Comparison of ENCODE assay signal across 18 cellular contexts in genomic region chr12:47856721-47857575, GRCh38. TPM values are rescaled to one million over a fixed set of nuclear protein-coding genes. Genes with fewer than 3 reads are reported as not detected.
DNase-seq lines count a peak whose midpoint lies in the region; ATAC-seq and TF ChIP-seq lines count a peak whose summit lies in the region.
"Had no signal": no experiment of that assay in that cellular context is flagged by ENCODE, and none has a peak within 500 bp of the region (broad histone marks: within the 10 kb centered on the region; RNA-seq: fewer than 3 reads in every experiment).

No MANE protein-coding gene starts in this region.

- intact Hi-C loops in upper lobe of right lung (cut with DNase I): no loop called here
- intact Hi-C loops in CD8-positive, alpha-beta T cell (cut with DNase I, micrococcal nuclease): no loop called here

- H3K27ac Mint-ChIP-seq in activated T-cell treated with anti-CD3 and anti-CD28 coated beads, Interleukin-2, amount 50 U/mL, for 24 hours: peak overlapping the region; percentile 23
- peak overlapping the region; percentile 28 for H3K27ac Mint-ChIP-seq in activated naive CD8-positive, alpha-beta T cell
- no peak overlapping the region for H3K27ac Mint-ChIP-seq in activated naive CD8-positive, alpha-beta T cell treated with anti-CD3 and anti-CD28 coated beads for 36 hours
- H3K27ac Mint-ChIP-seq in CD8-positive, alpha-beta T cell: no peak overlapping the region

- peak; percentile 23 for DNase-seq in activated T-cell treated with anti-CD3 and anti-CD28 coated beads, Interleukin-2, amount 50 U/mL, for 24 hours
- DNase-seq in activated T-cell treated with anti-CD3 and anti-CD28 coated beads for 4 hours (no peak), mesenteric fat pad (ENCODE audit: low spot score) (peak; percentile 81), upper lobe of right lung (no peak), DMS 273 treated with DMSO at 0.1 percent for 48 hours (lab: John Stamatoyannopoulos, UW) (no peak)
- no peak for DNase-seq in activated naive CD8-positive, alpha-beta T cell treated with anti-CD3 and anti-CD28 coated beads for 36 hours
- no peak for DNase-seq in CD8-positive, alpha-beta T cell
- DNase-seq: KG1; MM.1S; NCI-H2029; NCI-H446 treated with DMSO at 0.1 percent for 48 hours; NCI-H526; NCI-H82; NK-92 treated with Interleukin-12 subunit alpha and Interleukin-12 subunit beta, amount 100 ng/mL, for 24 hours; PC-3; SJCRH30 had no signal

- TF ChIP-seq CTCF in upper lobe of right lung (IDR thresholded peaks at IDR 0.05): no peak
- no peak for TF ChIP-seq CTCF in CD8-positive, alpha-beta T cell (IDR thresholded peaks at IDR 0.05)

- no peaks in the 10 kb centered on the region for H3K9me3 ChIP-seq in upper lobe of right lung
- H3K9me3 ChIP-seq in CD8-positive, alpha-beta T cell (ENCODE audit: low read length): no peaks in the 10 kb centered on the region
- H3K9me3 ChIP-seq: SJCRH30 had no signal

- no peak overlapping the region for H3K4me3 Mint-ChIP-seq in activated T-cell treated with anti-CD3 and anti-CD28 coated beads, Interleukin-2, amount 50 U/mL, for 24 hours
- no peak overlapping the region for H3K4me3 Mint-ChIP-seq in activated naive CD8-positive, alpha-beta T cell
- no peak overlapping the region for H3K4me3 Mint-ChIP-seq in activated naive CD8-positive, alpha-beta T cell treated with anti-CD3 and anti-CD28 coated beads for 36 hours
- H3K4me3 Mint-ChIP-seq in CD8-positive, alpha-beta T cell: no peak overlapping the region

- peak; percentile 25 for ATAC-seq in upper lobe of right lung
- ATAC-seq in CD8-positive, alpha-beta T cell: no peak
- ATAC-seq: PC-3, Right ventricle myocardium inferior had no signal

- no peak overlapping the region for H3K4me3 ChIP-seq in upper lobe of right lung
- H3K4me3 ChIP-seq in CD8-positive, alpha-beta T cell (ENCODE audit: low read depth, low read length): no peak overlapping the region
- H3K4me3 ChIP-seq: SJCRH30 had no signal

- CTCF ChIA-PET in CD8-positive, alpha-beta T cell (lab: Charles Lee): no interaction called here

- peaks cover 17% of the 10 kb centered on the region for H3K36me3 ChIP-seq in upper lobe of right lung
- no peaks in the 10 kb centered on the region for H3K36me3 ChIP-seq in CD8-positive, alpha-beta T cell (ENCODE audit: insufficient read depth, low read length)
- H3K36me3 ChIP-seq: SJCRH30 had no signal

- no peaks in the 10 kb centered on the region for H3K4me1 ChIP-seq in upper lobe of right lung
- H3K4me1 ChIP-seq in CD8-positive, alpha-beta T cell (ENCODE audit: insufficient read depth, low read length): no peaks in the 10 kb centered on the region
- H3K4me1 ChIP-seq: SJCRH30 had no signal

- peaks cover 96% of the 10 kb centered on the region for H3K36me3 Mint-ChIP-seq in activated T-cell treated with anti-CD3 and anti-CD28 coated beads, Interleukin-2, amount 50 U/mL, for 24 hours (ENCODE audit: low read depth)
- peaks cover 2% of the 10 kb centered on the region for H3K36me3 Mint-ChIP-seq in activated naive CD8-positive, alpha-beta T cell
- H3K36me3 Mint-ChIP-seq in activated naive CD8-positive, alpha-beta T cell treated with anti-CD3 and anti-CD28 coated beads for 36 hours: peaks cover 67% of the 10 kb centered on the region
- H3K36me3 Mint-ChIP-seq in CD8-positive, alpha-beta T cell: no peaks in the 10 kb centered on the region

- H3K27me3 ChIP-seq in upper lobe of right lung: no peaks in the 10 kb centered on the region
- H3K27me3 ChIP-seq in CD8-positive, alpha-beta T cell (ENCODE audit: insufficient read depth, low read length): no peaks in the 10 kb centered on the region

- H3K4me1 Mint-ChIP-seq in activated T-cell treated with anti-CD3 and anti-CD28 coated beads, Interleukin-2, amount 50 U/mL, for 24 hours (ENCODE audit: low read depth): peaks cover 43% of the 10 kb centered on the region
- H3K4me1 Mint-ChIP-seq in activated naive CD8-positive, alpha-beta T cell (ENCODE audit: low read depth): peaks cover 19% of the 10 kb centered on the region
- peaks cover 32% of the 10 kb centered on the region for H3K4me1 Mint-ChIP-seq in activated naive CD8-positive, alpha-beta T cell treated with anti-CD3 and anti-CD28 coated beads for 36 hours
- H3K4me1 Mint-ChIP-seq in CD8-positive, alpha-beta T cell (ENCODE audit: low read depth): no peaks in the 10 kb centered on the region

- no peaks in the 10 kb centered on the region for H3K27me3 Mint-ChIP-seq in activated T-cell treated with anti-CD3 and anti-CD28 coated beads, Interleukin-2, amount 50 U/mL, for 24 hours
- no peaks in the 10 kb centered on the region for H3K27me3 Mint-ChIP-seq in activated naive CD8-positive, alpha-beta T cell
- H3K27me3 Mint-ChIP-seq in activated naive CD8-positive, alpha-beta T cell treated with anti-CD3 and anti-CD28 coated beads for 36 hours: no peaks in the 10 kb centered on the region
- no peaks in the 10 kb centered on the region for H3K27me3 Mint-ChIP-seq in CD8-positive, alpha-beta T cell (ENCODE audit: low read depth)

- POLR2A ChIA-PET in CD8-positive, alpha-beta T cell (lab: Charles Lee): no interaction called here

- H3K9me3 Mint-ChIP-seq in activated T-cell treated with anti-CD3 and anti-CD28 coated beads, Interleukin-2, amount 50 U/mL, for 24 hours: no peaks in the 10 kb centered on the region
- no peaks in the 10 kb centered on the region for H3K9me3 Mint-ChIP-seq in activated naive CD8-positive, alpha-beta T cell (ENCODE audit: low read depth)
- H3K9me3 Mint-ChIP-seq in activated naive CD8-positive, alpha-beta T cell treated with anti-CD3 and anti-CD28 coated beads for 36 hours: no peaks in the 10 kb centered on the region
- no peaks in the 10 kb centered on the region for H3K9me3 Mint-ChIP-seq in CD8-positive, alpha-beta T cell

- no peak overlapping the region for H3K27ac ChIP-seq in upper lobe of right lung
- no peak overlapping the region for H3K27ac ChIP-seq in CD8-positive, alpha-beta T cell (ENCODE audit: low read depth, low read length)
- H3K27ac ChIP-seq: SJCRH30 had no signal

RNA-seq across cellular contexts. Expression of gene HDAC7, which starts 37.2 kb away (rescaled TPM):
- total RNA-seq in activated naive CD8-positive, alpha-beta T cell treated with anti-CD3 and anti-CD28 coated beads for 36 hours: 100 to 1,000 TPM; 233 to 246 TPM
- total RNA-seq in mesenteric fat pad (105 TPM), upper lobe of right lung (135 TPM)
- total RNA-seq in CD8-positive, alpha-beta T cell: 10 to 100 TPM; 87.3 to 91.4 TPM

RNA-seq across cellular contexts. Expression of gene VDR, which starts 47.8 kb away (rescaled TPM):
- 10 to 100 TPM; 55.8 TPM for total RNA-seq in activated naive CD8-positive, alpha-beta T cell treated with anti-CD3 and anti-CD28 coated beads for 36 hours
- total RNA-seq in mesenteric fat pad (9.8 TPM), upper lobe of right lung (28.7 TPM)
- under 1 TPM; 0.90 to 0.92 TPM for total RNA-seq in CD8-positive, alpha-beta T cell

Comparison
In these comparisons a context has a peak if more than half of its experiments do, and no peak if none do; other contexts are left out.
1. DNase-seq: peak in activated T-cell treated with anti-CD3 and anti-CD28 coated beads, Interleukin-2, amount 50 U/mL, for 24 hours (single experiment) and mesenteric fat pad (single experiment); none in activated T-cell treated with anti-CD3 and anti-CD28 coated beads for 4 hours (single experiment), activated naive CD8-positive, alpha-beta T cell treated with anti-CD3 and anti-CD28 coated beads for 36 hours (single experiment), upper lobe of right lung (single experiment), CD8-positive, alpha-beta T cell (0 of 7) and DMS 273 treated with DMSO at 0.1 percent for 48 hours (single experiment).
2. H3K27ac Mint-ChIP-seq: peak in activated T-cell treated with anti-CD3 and anti-CD28 coated beads, Interleukin-2, amount 50 U/mL, for 24 hours (single experiment) and activated naive CD8-positive, alpha-beta T cell (single experiment); none in activated naive CD8-positive, alpha-beta T cell treated with anti-CD3 and anti-CD28 coated beads for 36 hours (single experiment) and CD8-positive, alpha-beta T cell (single experiment).